8 cellular contexts compared by ENCODE assay signal in the genomic region with DNA sequence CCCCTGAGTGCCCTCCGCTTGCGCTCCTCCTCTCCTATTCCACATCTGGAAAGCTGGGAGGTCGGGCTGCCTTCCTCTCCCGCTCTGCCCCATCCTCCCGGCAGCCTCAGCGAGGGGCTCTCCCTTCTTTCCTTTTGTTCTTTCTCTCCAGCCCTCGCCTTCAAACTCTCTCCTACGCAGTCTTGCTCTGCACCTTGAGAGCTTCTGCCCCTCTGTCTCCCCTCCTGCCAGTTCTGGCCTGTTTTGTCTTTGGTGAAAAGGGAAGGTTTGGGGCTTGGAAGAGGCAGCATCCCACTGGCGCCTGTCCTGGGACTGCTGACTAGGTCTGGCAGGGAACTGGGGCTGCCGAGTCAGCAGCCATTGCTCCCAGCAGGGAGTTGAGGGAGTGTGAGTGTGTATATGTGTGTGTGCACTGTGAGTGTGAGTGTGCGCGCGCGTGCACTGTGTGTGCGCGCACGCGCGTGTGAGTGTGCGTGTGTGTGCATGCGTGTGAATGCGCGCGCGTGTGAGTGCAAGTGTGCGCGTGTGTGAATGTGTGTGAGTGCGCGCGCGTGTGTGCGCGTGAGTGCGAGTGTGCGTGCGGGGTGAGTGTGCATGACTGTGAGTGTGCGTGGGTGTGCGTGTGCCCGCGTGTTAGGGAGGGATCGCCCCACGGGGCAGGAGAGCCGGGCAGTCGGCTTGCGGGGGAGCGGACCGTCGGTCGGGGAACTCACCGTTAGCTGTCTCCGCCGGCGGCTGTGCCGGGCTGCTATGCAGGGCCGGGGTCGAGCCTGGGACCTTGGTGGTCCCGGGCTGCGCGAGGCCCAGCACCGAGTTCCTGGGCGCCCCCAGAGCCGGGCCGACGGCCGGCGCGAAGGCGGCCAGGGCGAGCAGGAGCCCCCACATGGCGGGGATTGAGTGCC. TPM values are rescaled to one million over a fixed set of nuclear protein-coding genes. Genes with fewer than 3 reads are reported as not detected.
DNase-seq lines count a peak whose midpoint lies in the region; TF ChIP-seq lines count a peak whose summit lies in the region.

No MANE protein-coding gene starts in this region.

- CTCF ChIA-PET in CD4-positive, alpha-beta memory T cell (lab: Charles Lee; ENCODE audit: partially characterized antibody): no interaction called here

- TF ChIP-seq POLR2A in erythroblast (IDR thresholded peaks at IDR 0.05; ENCODE audit: low read length): no peak

- peak overlapping the region in 2 of 7 donors; percentile 38 to 64 for H3K27ac Mint-ChIP-seq in CD4-positive, alpha-beta memory T cell

- H3K9ac ChIP-seq in subcutaneous abdominal adipose tissue (ENCODE audit: low read length in 5 of 5): peak overlapping the region in 1 of 5 donors; percentile 10

- H3K4me1 Mint-ChIP-seq in CD4-positive, alpha-beta memory T cell: peaks cover 19 to 37% (median 24%) of the 10 kb centered on the region in 4 donors

- H3K4me3 ChIP-seq in CD4-positive, alpha-beta memory T cell (ENCODE audit: low read length in 2 of 2): peak overlapping the region; percentile 36 to 57
- H3K4me3 ChIP-seq in H7 (ENCODE audit: insufficient read depth, low read depth, low read length) (peak overlapping the region; percentile 95), iPS-18c (ENCODE audit: insufficient read depth, low read depth, low read length) (peak overlapping the region; percentile 88), subcutaneous abdominal adipose tissue (ENCODE audit: low read depth in 1 of 5, low read length in 5 of 5) (peak overlapping the region; percentile 11 to 71 (median 58))

- intact Hi-C loops in CD4-positive, alpha-beta memory T cell (cut with micrococcal nuclease): no loop called here

- in situ Hi-C loops in ACHN (cut with HindIII; ENCODE audit: low pct_ligation_motif_present, low pct_unique_long_range_greater_than_20kb, low sequenced_read_pairs): no loop called here

- H3K27me3 Mint-ChIP-seq in CD4-positive, alpha-beta memory T cell: peaks cover 52 to 65% of the 10 kb centered on the region in 2 donors

- H3K9me3 ChIP-seq in CD4-positive, alpha-beta memory T cell (ENCODE audit: control insufficient read depth in 1 of 2, low read length in 2 of 2): no peaks in the 10 kb centered on the region
- H3K9me3 ChIP-seq in iPS-18c (ENCODE audit: control insufficient read depth, insufficient read depth, low read length) (peaks cover 3% of the 10 kb centered on the region), subcutaneous abdominal adipose tissue (ENCODE audit: control insufficient read depth in 5 of 5, low read length in 5 of 5) (peaks cover 0 to 6% (median 0%) of the 10 kb centered on the region in 5 donors)

- no peaks in the 10 kb centered on the region for H3K36me3 Mint-ChIP-seq in CD4-positive, alpha-beta memory T cell

- peak overlapping the region; percentile 85 to 97 (median 90) for H3K4me3 Mint-ChIP-seq in CD4-positive, alpha-beta memory T cell

- POLR2A ChIA-PET in CD4-positive, alpha-beta memory T cell (lab: Charles Lee; ENCODE audit: partially characterized antibody): no interaction called here

- H3K27ac ChIP-seq in CD4-positive, alpha-beta memory T cell (ENCODE audit: low read depth, low read length): no peak overlapping the region
- no peak overlapping the region for H3K27ac ChIP-seq in subcutaneous abdominal adipose tissue (ENCODE audit: low read depth, low read length)

- H3K9me3 Mint-ChIP-seq in CD4-positive, alpha-beta memory T cell: peaks cover 0 to 2% (median 0%) of the 10 kb centered on the region in 8 donors

- no peak for DNase-seq in CD4-positive, alpha-beta memory T cell
- peak; percentile 86 for DNase-seq in H7
- DNase-seq in activated T-cell treated with anti-CD3 and anti-CD28 coated beads, Interleukin-2, amount 50 U/mL, for 48 hours: peak; percentile 41 to 48
- DNase-seq in ACHN: no peak
- no peak for DNase-seq in NCI-H1436 treated with DMSO at 0.1 percent for 48 hours (lab: John Stamatoyannopoulos, UW)
- DNase-seq in erythroblast (lab: John Stamatoyannopoulos, UW): no peak

- no peaks in the 10 kb centered on the region for H3K36me3 ChIP-seq in CD4-positive, alpha-beta memory T cell (ENCODE audit: insufficient read depth, low read length)
- H3K36me3 ChIP-seq in H7 (replicated peaks; ENCODE audit: control insufficient read depth, insufficient read depth, low read length) (peaks cover 3% of the 10 kb centered on the region), subcutaneous abdominal adipose tissue (ENCODE audit: control insufficient read depth in 5 of 5, insufficient read depth in 5 of 5, low read length in 5 of 5) (no peaks in the 10 kb centered on the region)

- H3K4me1 ChIP-seq in CD4-positive, alpha-beta memory T cell (ENCODE audit: insufficient read depth, low read length): peaks cover 23% of the 10 kb centered on the region
- H3K4me1 ChIP-seq in subcutaneous abdominal adipose tissue (ENCODE audit: control insufficient read depth in 5 of 5, insufficient read depth in 5 of 5, low read length in 5 of 5): peaks cover 0 to 24% (median 16%) of the 10 kb centered on the region in 5 donors

- peaks cover 11% of the 10 kb centered on the region for H3K27me3 ChIP-seq in CD4-positive, alpha-beta memory T cell (ENCODE audit: insufficient read depth, low read length)
- H3K27me3 ChIP-seq in H7 (ENCODE audit: control insufficient read depth, insufficient read depth, low read length): peaks cover 44% of the 10 kb centered on the region
- H3K27me3 ChIP-seq in subcutaneous abdominal adipose tissue (ENCODE audit: control insufficient read depth in 5 of 5, insufficient read depth in 4 of 5, low read length in 5 of 5): peaks cover 30 to 74% (median 54%) of the 10 kb centered on the region in 5 donors

RNA-seq across cellular contexts. Expression of a gene that starts 0.5 kb away (rescaled TPM):
- total RNA-seq in CD4-positive, alpha-beta memory T cell: not detected
- not detected for polyA plus RNA-seq in CD4-positive, alpha-beta memory T cell
- 105 and 109 TPM in 2 replicates for total RNA-seq in H7 (2014; rRNA removed; shearing (Covaris generic))

RNA-seq across cellular contexts. Expression of a gene that starts 14.8 kb away (rescaled TPM):
- not detected for total RNA-seq in CD4-positive, alpha-beta memory T cell
- not detected for polyA plus RNA-seq in CD4-positive, alpha-beta memory T cell
- not detected in 2 replicates for total RNA-seq in H7 (2014; rRNA removed; shearing (Covaris generic))

RNA-seq across cellular contexts. Expression of a gene that starts 16.2 kb away (rescaled TPM):
- total RNA-seq in CD4-positive, alpha-beta memory T cell: not detected
- polyA plus RNA-seq in CD4-positive, alpha-beta memory T cell: not detected
- total RNA-seq in H7 (2014; rRNA removed; shearing (Covaris generic)): not detected in 2 replicates

RNA-seq across cellular contexts. Expression of a gene that starts 40.5 kb away (rescaled TPM):
- 10 to 100 TPM; 82.8 to 83.1 TPM for total RNA-seq in CD4-positive, alpha-beta memory T cell
- 10 to 100 TPM; 17.9 to 18.1 TPM for polyA plus RNA-seq in CD4-positive, alpha-beta memory T cell
- 21.8 and 23.6 TPM in 2 replicates for total RNA-seq in H7 (2014; rRNA removed; shearing (Covaris generic))

RNA-seq across cellular contexts. Expression of a gene that starts 40.6 kb away (rescaled TPM):
- 10 to 100 TPM; 57.2 to 61.1 TPM for total RNA-seq in CD4-positive, alpha-beta memory T cell
- polyA plus RNA-seq in CD4-positive, alpha-beta memory T cell: 10 to 100 TPM; 38.3 to 44.6 TPM
- 25.3 and 27.5 TPM in 2 replicates for total RNA-seq in H7 (2014; rRNA removed; shearing (Covaris generic))

Comparison
In these comparisons a context has a peak if more than half of its experiments do, and no peak if none do; other contexts are left out.
1. DNase-seq: peak in H7 (single experiment) and activated T-cell treated with anti-CD3 and anti-CD28 coated beads, Interleukin-2, amount 50 U/mL, for 48 hours (2 of 2); none in CD4-positive, alpha-beta memory T cell (0 of 5), ACHN (single experiment), NCI-H1436 treated with DMSO at 0.1 percent for 48 hours (single experiment) and erythroblast (0 of 2).
2. RNA of a gene that starts 0.5 kb away (total RNA-seq): 105 to 109 TPM in H7; not detected in CD4-positive, alpha-beta memory T cell; every median in the first group is over 10 times any median in the second.
3. Peak in every context shown above with its lines, with median percentiles within 50 percentile points of each other: H3K4me3 ChIP-seq.